In the genomic region with DNA sequence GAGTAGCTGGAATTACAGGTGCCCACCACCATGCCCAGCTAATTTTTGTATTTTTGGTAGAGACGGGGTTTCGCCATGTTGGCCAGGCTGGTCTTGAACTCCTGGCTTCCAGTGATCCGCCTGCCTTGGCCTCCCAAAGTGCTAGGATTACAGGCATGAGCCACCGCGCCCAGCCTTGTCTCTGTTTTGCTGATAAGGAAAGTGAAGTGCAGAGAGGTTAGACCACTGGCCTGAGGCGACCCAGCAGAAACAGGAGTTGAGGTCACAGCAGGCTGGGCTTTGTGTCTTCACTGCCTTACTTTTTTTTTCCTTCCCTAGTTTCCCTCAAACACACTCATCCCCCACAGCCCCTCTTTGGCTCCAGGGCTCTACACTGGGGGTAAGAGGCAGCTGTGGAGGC, we compare ENCODE assay signal across 8 cellular contexts.
A peak's percentile ranks its signal among the peaks of the same experiment; 100 is the strongest.
DNase-seq lines count a peak whose midpoint lies in the region; ATAC-seq, FAIRE-seq and TF ChIP-seq lines count a peak whose summit lies in the region.
"Not testable (repeated sequence)": the region's sequence is repeated elsewhere in the genome, so short reads cannot be mapped to it uniquely, and the experiment has no call there.

No MANE protein-coding gene starts in this region.

- not testable (repeated sequence) for H4K91ac ChIP-seq in H1 (replicated peaks; ENCODE audit: insufficient read length, low read length)

- H2AK5ac ChIP-seq in H1 (ENCODE audit: low read depth, low read length) = not testable (repeated sequence)

- H2BK5ac ChIP-seq in H1 (ENCODE audit: low read depth, low read length) = not testable (repeated sequence)

- H3K4ac ChIP-seq in H1 (replicated peaks; ENCODE audit: insufficient read length, low read depth, low read length) = not testable (repeated sequence)

- not testable (repeated sequence) for H4K8ac ChIP-seq in H1 (ENCODE audit: extremely low read depth, insufficient read depth, low read length)

- H3K56ac ChIP-seq in H1 (replicated peaks; ENCODE audit: insufficient read length, low read depth, low read length) = not testable (repeated sequence)

- not testable (repeated sequence) for H3K9me3 Mint-ChIP-seq in HFFc6

- not testable (repeated sequence) for TF ChIP-seq CTCF in AG04450 (IDR thresholded peaks at IDR 0.05; ENCODE audit: low read depth, low read length); HFFc6 (IDR thresholded peaks at IDR 0.05); RWPE2 (IDR thresholded peaks at IDR 0.05; ENCODE audit: poor library complexity, severe bottlenecking); H1 (IDR thresholded peaks at IDR 0.05; ENCODE audit: control extremely low read depth in 1 of 3, insufficient read depth in 1 of 3, low read depth in 1 of 3, low read length in 3 of 3); gastroesophageal sphincter (IDR thresholded peaks at IDR 0.05); sigmoid colon (IDR thresholded peaks at IDR 0.05)

- H3K4me1 ChIP-seq in RWPE2 (ENCODE audit: insufficient read depth, poor library complexity, severe bottlenecking) (peaks cover 13% of the 10 kb centered on the region), H1 (replicated peaks in 1 of 4; ENCODE audit: control insufficient read depth in 3 of 4, insufficient read depth in 4 of 4, low read length in 3 of 4) (peaks cover 3 to 45% (median 33%) of the 10 kb centered on the region in 4 experiments), gastroesophageal sphincter (peaks cover 14 to 99% (median 39%) of the 10 kb centered on the region in 3 donors), right cardiac atrium (ENCODE audit: control insufficient read depth, insufficient read depth, low read length) (peaks cover 22% of the 10 kb centered on the region), mesodermal cell (ENCODE audit: control insufficient read depth, insufficient read depth, low read length, poor library complexity, severe bottlenecking) (peaks cover 60% of the 10 kb centered on the region), sigmoid colon (peaks cover 0 to 96% (median 86%) of the 10 kb centered on the region in 4 donors)

- not testable (repeated sequence) for H2BK12ac ChIP-seq in H1 (ENCODE audit: low read depth, low read length)

- H4K5ac ChIP-seq in H1 (ENCODE audit: insufficient read length, low read depth, low read length) = not testable (repeated sequence)

- not testable (repeated sequence) for H4K20me1 ChIP-seq in H1 (replicated peaks in 1 of 2; ENCODE audit: control insufficient read depth in 1 of 2, insufficient read depth in 2 of 2, low read length in 2 of 2)

- not testable (repeated sequence) for H3K23ac ChIP-seq in H1 (ENCODE audit: insufficient read length)

- H3K9ac ChIP-seq in H1 (replicated peaks in 1 of 4; ENCODE audit: extremely low read depth in 1 of 4, low read depth in 3 of 4, low read length in 3 of 4) = not testable (repeated sequence)

- DNase-seq in AG04450 (ENCODE audit: low read depth, low spot score); HFFc6; RWPE2 (ENCODE audit: low spot score); H1 (ENCODE audit: low read depth in 1 of 2, low spot score in 2 of 2); sigmoid colon: not testable (repeated sequence)
- DNase-seq in right cardiac atrium = peak in 2 of 3 donors; percentile 51 to 61

- H2AFZ ChIP-seq in H1 (ENCODE audit: low read length) = not testable (repeated sequence)

- H3K4me3 ChIP-seq in AG04450 (ENCODE audit: low read depth, low read length); RWPE2 (ENCODE audit: severe bottlenecking); H1 (ENCODE audit: extremely low read depth in 1 of 4, insufficient read depth in 2 of 4, low read depth in 3 of 4, low read length in 4 of 4); gastroesophageal sphincter; right cardiac atrium (ENCODE audit: low read length); mesodermal cell (ENCODE audit: extremely low read depth, insufficient read depth, low read length, poor library complexity, severe bottlenecking); sigmoid colon: not testable (repeated sequence)

- not testable (repeated sequence) for H3K23me2 ChIP-seq in H1 (ENCODE audit: low read depth, low read length)

- 84% methylated on average over 4 of the region's 6 CpGs; no CpG with 5 or more reads in 1 of the 2 experiments for WGBS in H1 (ENCODE audit: extremely low coverage in 1 of 2, insufficient coverage in 1 of 2, insufficient read length in 1 of 2, insufficient replicate concordance in 2 of 2, low coverage in 1 of 2, low lambda C conversion rate in 2 of 2, missing lambda C conversion rate in 1 of 2), 2 experiments
- 98% methylated on average over 6 of the region's 6 CpGs; no CpG with 5 or more reads in 1 of the 2 donors for WGBS in gastroesophageal sphincter (ENCODE audit: low coverage in 1 of 2), 2 donors
- WGBS in right cardiac atrium = 85% methylated on average over 6 of the region's 6 CpGs
- 91% methylated on average over 5 to 6 of the region's 6 CpGs for WGBS in mesodermal cell (ENCODE audit: insufficient coverage in 2 of 2), 2 experiments
- 87 to 89% methylated on average over 6 of the region's 6 CpGs for WGBS in sigmoid colon, 2 donors

- peaks cover 11% of the 10 kb centered on the region for H3K36me3 Mint-ChIP-seq in HFFc6 (ENCODE audit: low read depth)

- not testable (repeated sequence) for TF ChIP-seq EP300 in H1 (IDR thresholded peaks at IDR 0.05; ENCODE audit: borderline replicate concordance in 1 of 2, low read depth in 2 of 2, low read length in 2 of 2); gastroesophageal sphincter (IDR thresholded peaks at IDR 0.05); sigmoid colon (IDR thresholded peaks at IDR 0.05)

- peaks cover 58% of the 10 kb centered on the region for H3K4me1 Mint-ChIP-seq in HFFc6 (ENCODE audit: low read depth)

- H3K18ac ChIP-seq in H1 (ENCODE audit: extremely low read depth, low read length) = peak overlapping the region; percentile 79; the same call in 1 of the 2 replicates

- H3K79me1 ChIP-seq in H1 (ENCODE audit: low read depth, low read length) = not testable (repeated sequence)

- H3K4me3 Mint-ChIP-seq in HFFc6 = not testable (repeated sequence)

- not testable (repeated sequence) for H3K36me3 ChIP-seq in RWPE2 (ENCODE audit: low read depth); H1 (ENCODE audit: control insufficient read depth in 2 of 4, insufficient read depth in 4 of 4, low read length in 3 of 4); gastroesophageal sphincter; mesodermal cell (ENCODE audit: control insufficient read depth, insufficient read depth, low read length); sigmoid colon

- not testable (repeated sequence) for TF ChIP-seq RAD21 in H1 (IDR thresholded peaks at IDR 0.05 in 1 of 2, conservative IDR thresholded peaks at IDR 0.05 in 1 of 2; ENCODE audit: low read depth in 2 of 2, low read length in 2 of 2)

- not testable (repeated sequence) for ATAC-seq in RWPE2 (ENCODE audit: low read depth); gastroesophageal sphincter; right cardiac atrium

- H3K27me3 Mint-ChIP-seq in HFFc6 (ENCODE audit: insufficient read depth) = not testable (repeated sequence)

- not testable (repeated sequence) for H2BK15ac ChIP-seq in H1 (ENCODE audit: low read length)

- H3K79me2 ChIP-seq in H1 (ENCODE audit: control insufficient read depth in 1 of 2, insufficient read depth in 2 of 2, low read length in 2 of 2) = peaks cover 0 to 14% of the 10 kb centered on the region in 2 experiments; a peak in 1 of 4 replicates

- H3K27ac ChIP-seq in AG04450 (ENCODE audit: low read depth, low read length) (peak overlapping the region; percentile 52), RWPE2 (ENCODE audit: poor library complexity, severe bottlenecking) (peak overlapping the region; percentile 58), gastroesophageal sphincter (peak overlapping the region in 3 of 4 donors; percentile 36 to 74 (median 73)), right cardiac atrium (ENCODE audit: low read length) (peak overlapping the region; percentile 61), mesodermal cell (ENCODE audit: low read depth, low read length, severe bottlenecking) (peak overlapping the region; percentile 45), sigmoid colon (peak overlapping the region in 3 of 4 donors; percentile 84 to 90 (median 85))
- not testable (repeated sequence) for H3K27ac ChIP-seq in H1 (ENCODE audit: low read depth, low read length)

- CTCF ChIA-PET in AG04450 (lab: Charles Lee) = interaction anchor here (0.8 kb wide), 1 partner anchor 40 kb away, joined by 3 read pairs; no protein-coding TSS in a partner anchor
- CTCF ChIA-PET in H1 (lab: Charles Lee; ENCODE audit: partially characterized antibody) = interaction anchor here (0.6 to 1.9 kb wide), 4 partner anchors 30 to 616 kb away, joined by 3 to 6 read pairs (median 4); no protein-coding TSS in a partner anchor

- not testable (repeated sequence) for H2BK120ac ChIP-seq in H1 (replicated peaks; ENCODE audit: low read depth, low read length)

- not testable (repeated sequence) for H3K4me2 ChIP-seq in H1 (ENCODE audit: insufficient read depth in 1 of 2, low read depth in 2 of 2, low read length in 2 of 2)

- H3K14ac ChIP-seq in H1 (ENCODE audit: insufficient read length) = not testable (repeated sequence)

- POLR2A ChIA-PET in AG04450 (lab: Yijun Ruan, JAX) = interaction anchor here (1.7 kb wide), 1 partner anchor 15 kb away, joined by 6 read pairs; no protein-coding TSS in a partner anchor
- POLR2A ChIA-PET in H1 (lab: Charles Lee; ENCODE audit: partially characterized antibody) = interaction anchor here (1.4 kb wide), 1 partner anchor 23 kb away, joined by 3 read pairs; no protein-coding TSS in a partner anchor

- intact Hi-C loops in right cardiac atrium (cut with DNase I); sigmoid colon (cut with DNase I): not testable (repeated sequence)

- H3K27me3 ChIP-seq in AG04450 (ENCODE audit: control insufficient read depth, insufficient read depth, low read length); RWPE2 (ENCODE audit: insufficient read depth, poor library complexity, severe bottlenecking); H1 (replicated peaks in 1 of 4; ENCODE audit: control insufficient read depth in 3 of 4, extremely low read depth in 1 of 4, insufficient read depth in 3 of 4, low read length in 3 of 4); gastroesophageal sphincter; right cardiac atrium (ENCODE audit: control insufficient read depth, insufficient read depth); sigmoid colon: not testable (repeated sequence)

- not testable (repeated sequence) for FAIRE-seq in H1 (lab: Jason Lieb, UNC)

- not testable (repeated sequence) for H2BK20ac ChIP-seq in H1 (ENCODE audit: low read length)

- H3K9me3 ChIP-seq in AG04450 (ENCODE audit: control insufficient read depth, insufficient read depth, low read length) = peaks cover 14% of the 10 kb centered on the region
- not testable (repeated sequence) for H3K9me3 ChIP-seq in RWPE2 (ENCODE audit: severe bottlenecking); H1 (ENCODE audit: insufficient read depth in 2 of 2, low read depth in 1 of 2, low read length in 1 of 2); gastroesophageal sphincter; right cardiac atrium (ENCODE audit: control insufficient read depth, low read length); mesodermal cell (ENCODE audit: control insufficient read depth, low read length); sigmoid colon

- TF ChIP-seq POLR2A in H1 (IDR thresholded peaks at IDR 0.05; ENCODE audit: control extremely low read depth in 1 of 2, low read depth in 2 of 2, low read length in 2 of 2); gastroesophageal sphincter (IDR thresholded peaks at IDR 0.05); sigmoid colon (IDR thresholded peaks at IDR 0.05): not testable (repeated sequence)

- H3K27ac Mint-ChIP-seq in HFFc6 = peak overlapping the region; percentile 47
